In genomic region chr5:146124580-146124979, GRCh38 we compare ENCODE assay signal across 30 cellular contexts. TPM values are rescaled to one million over a fixed set of nuclear protein-coding genes. Genes with fewer than 3 reads are reported as not detected.
"Had no signal": no experiment of that assay in that cellular context is flagged by ENCODE, and none has a peak within 500 bp of the region (broad histone marks: within the 10 kb centered on the region; RNA-seq: fewer than 3 reads in every experiment).

No MANE protein-coding gene starts in this region.

- H3K4me1 ChIP-seq: adrenal gland, body of pancreas, esophagus muscularis mucosa, foreskin keratinocyte, gastrocnemius medialis, heart left ventricle had no signal

- H3K27ac ChIP-seq: adrenal gland, body of pancreas, esophagus muscularis mucosa, foreskin keratinocyte, gastrocnemius medialis, heart left ventricle had no signal

- H3K27me3 ChIP-seq: adrenal gland, body of pancreas, esophagus muscularis mucosa, foreskin keratinocyte, gastrocnemius medialis, heart left ventricle had no signal

- DNase-seq: activated CD4-positive, alpha-beta memory T cell treated with anti-CD3 and anti-CD28 coated beads for 36 hours; activated CD4-positive, alpha-beta T cell treated with anti-CD3 and anti-CD28 coated beads for 36 hours; activated CD4-positive, alpha-beta T cell treated with anti-CD3 and anti-CD28 coated beads, Interleukin-2, amount 10 ng/mL, durations not matched to agents 24 days and 14 days; activated CD4-positive, CD25-positive, alpha-beta regulatory T cell; activated CD4-positive, CD25-positive, alpha-beta regulatory T cell treated with anti-CD3 and anti-CD28 coated beads, Interleukin-2, amount 50 U/mL, for 72 hours; activated CD8-positive, alpha-beta memory T cell treated with anti-CD3 and anti-CD28 coated beads, Interleukin-2, amount 10 ng/mL, durations not matched to agents 7 days and 5 days; activated CD8-positive, alpha-beta memory T cell treated with anti-CD3 and anti-CD28 coated beads, Interleukin-2, amount 50 U/mL, for 4 hours; activated CD8-positive, alpha-beta T cell treated with anti-CD3 and anti-CD28 coated beads, Interleukin-2, amount 10 ng/mL, durations not matched to agents 7 days and 5 days; activated effector memory CD4-positive, alpha-beta T cell treated with anti-CD3 and anti-CD28 coated beads, Interleukin-2, amount 50 U/mL, for 16 hours; activated naive CD4-positive, alpha-beta T cell treated with anti-CD3 and anti-CD28 coated beads for 36 hours; activated naive CD8-positive, alpha-beta T cell treated with anti-CD3 and anti-CD28 coated beads for 36 hours; activated naive CD8-positive, alpha-beta T cell treated with anti-CD3 and anti-CD28 coated beads, Interleukin-2, amount 50 U/mL, for 24 hours; activated T-cell treated with anti-CD3 and anti-CD28 coated beads, Interleukin-2, amount 50 U/mL, for 1 hour; activated T-cell treated with anti-CD3 and anti-CD28 coated beads, Interleukin-2, amount 50 U/mL, for 48 hours; adrenal gland; amygdala; aorta; body of pancreas; caudate nucleus; cortex of kidney; dermis blood vessel endothelial cell; effector CD4-positive, alpha-beta T cell; effector memory CD8-positive, alpha-beta T cell; erythroblast; foreskin keratinocyte; gastrocnemius medialis; glutamatergic neuron; heart left ventricle had no signal

- H3K9me3 ChIP-seq: adrenal gland, body of pancreas, esophagus muscularis mucosa, gastrocnemius medialis, heart left ventricle had no signal

- H3K4me3 ChIP-seq: adrenal gland, body of pancreas, esophagus muscularis mucosa, gastrocnemius medialis, heart left ventricle had no signal

- ATAC-seq: activated CD4-positive, alpha-beta T cell treated with anti-CD3 and anti-CD28 coated beads for 36 hours; activated CD8-positive, alpha-beta memory T cell treated with anti-CD3 and anti-CD28 coated beads, Interleukin-2, amount 10 ng/mL, durations not matched to agents 7 days and 5 days; activated CD8-positive, alpha-beta T cell treated with anti-CD3 and anti-CD28 coated beads, Interleukin-2, amount 10 ng/mL, durations not matched to agents 7 days and 5 days; activated naive CD8-positive, alpha-beta T cell treated with anti-CD3 and anti-CD28 coated beads, Interleukin-2, amount 50 U/mL, for 24 hours; body of pancreas; effector memory CD8-positive, alpha-beta T cell; foreskin keratinocyte; gastrocnemius medialis; heart left ventricle had no signal

- FAIRE-seq: colon had no signal

RNA-seq across cellular contexts. Expression of gene PLAC8L1, which starts 19.2 kb away (rescaled TPM):
- total RNA-seq: body of pancreas, dermis blood vessel endothelial cell, esophagus muscularis mucosa, foreskin keratinocyte, gastrocnemius medialis had no signal
- polyA plus RNA-seq: heart left ventricle had no signal
